ENCODE assay signal across 17 cellular contexts in genomic region chr15:96549136-96549535, GRCh38.
A peak's percentile ranks its signal among the peaks of the same experiment; 100 is the strongest.
DNase-seq lines count a peak whose midpoint lies in the region; ATAC-seq and TF ChIP-seq lines count a peak whose summit lies in the region.
"Had no signal": no experiment of that assay in that cellular context is flagged by ENCODE, and none has a peak within 500 bp of the region (broad histone marks: within the 10 kb centered on the region; RNA-seq: fewer than 3 reads in every experiment).

No MANE protein-coding gene starts in this region.

- H3K9me3 Mint-ChIP-seq in glutamatergic neuron (ENCODE audit: unreplicated experiment): no peaks in the 10 kb centered on the region
- H3K9me3 Mint-ChIP-seq: CD8-positive, alpha-beta T cell had no signal

- no peaks in the 10 kb centered on the region for H3K27me3 Mint-ChIP-seq in glutamatergic neuron (ENCODE audit: unreplicated experiment)
- H3K27me3 Mint-ChIP-seq: B cell had no signal

- no peak overlapping the region for H3K4me3 ChIP-seq in epithelial cell of proximal tubule (ENCODE audit: low read depth, low read length)
- H3K4me3 ChIP-seq in retinal pigment epithelial cell (ENCODE audit: low read length): no peak overlapping the region
- H3K4me3 ChIP-seq: BLaER1 treated with 17β-estradiol and CSF1 and Interleukin-3, amounts not matched to agents 10 nM and 100 nM; GM12878; GM23248; HAP-1 had no signal

- TF ChIP-seq CTCF in epithelial cell of proximal tubule (conservative IDR thresholded peaks at IDR 0.05; ENCODE audit: low read depth, low read length) (no peak), retinal pigment epithelial cell (conservative IDR thresholded peaks at IDR 0.05; ENCODE audit: low read depth, low read length) (no peak), glutamatergic neuron (IDR thresholded peaks at IDR 0.05; ENCODE audit: partially characterized antibody, unreplicated experiment) (no peak)

- no peaks in the 10 kb centered on the region for H3K36me3 Mint-ChIP-seq in glutamatergic neuron (ENCODE audit: unreplicated experiment)
- H3K36me3 Mint-ChIP-seq: CD8-positive, alpha-beta T cell had no signal

- DNase-seq in EH (ENCODE audit: low read depth): peak; percentile 5
- DNase-seq in epithelial cell of proximal tubule (ENCODE audit: low read depth): peak; percentile 38
- peak; percentile 53 for DNase-seq in kidney tubule cell (ENCODE audit: low spot score)
- DNase-seq in retinal pigment epithelial cell (ENCODE audit: low read depth): peak; percentile 10
- no peak for DNase-seq in glutamatergic neuron
- DNase-seq: 8988T; Calu3; CD8-positive, alpha-beta T cell; DMS79 treated with DMSO at 0.1 percent for 48 hours; EL; GM23248 had no signal

- no peak for ATAC-seq in GM21717 (IDR thresholded peaks at IDR 0.05; ENCODE audit: unreplicated experiment)
- ATAC-seq in GM21526 (IDR thresholded peaks at IDR 0.05; ENCODE audit: low FRiP score, unreplicated experiment): no peak
- ATAC-seq: CD8-positive, alpha-beta T cell; GM12878 had no signal

- H3K27ac Mint-ChIP-seq in glutamatergic neuron (ENCODE audit: unreplicated experiment): no peak overlapping the region
- H3K27ac Mint-ChIP-seq: B cell; CD8-positive, alpha-beta T cell had no signal

- no peak overlapping the region for H3K4me3 Mint-ChIP-seq in glutamatergic neuron (ENCODE audit: unreplicated experiment)
- H3K4me3 Mint-ChIP-seq: B cell; CD8-positive, alpha-beta T cell had no signal

- H3K4me1 Mint-ChIP-seq in glutamatergic neuron (ENCODE audit: low read depth, unreplicated experiment): no peaks in the 10 kb centered on the region
- H3K4me1 Mint-ChIP-seq: B cell had no signal
